9 cellular contexts compared by ENCODE assay signal in the genomic region with DNA sequence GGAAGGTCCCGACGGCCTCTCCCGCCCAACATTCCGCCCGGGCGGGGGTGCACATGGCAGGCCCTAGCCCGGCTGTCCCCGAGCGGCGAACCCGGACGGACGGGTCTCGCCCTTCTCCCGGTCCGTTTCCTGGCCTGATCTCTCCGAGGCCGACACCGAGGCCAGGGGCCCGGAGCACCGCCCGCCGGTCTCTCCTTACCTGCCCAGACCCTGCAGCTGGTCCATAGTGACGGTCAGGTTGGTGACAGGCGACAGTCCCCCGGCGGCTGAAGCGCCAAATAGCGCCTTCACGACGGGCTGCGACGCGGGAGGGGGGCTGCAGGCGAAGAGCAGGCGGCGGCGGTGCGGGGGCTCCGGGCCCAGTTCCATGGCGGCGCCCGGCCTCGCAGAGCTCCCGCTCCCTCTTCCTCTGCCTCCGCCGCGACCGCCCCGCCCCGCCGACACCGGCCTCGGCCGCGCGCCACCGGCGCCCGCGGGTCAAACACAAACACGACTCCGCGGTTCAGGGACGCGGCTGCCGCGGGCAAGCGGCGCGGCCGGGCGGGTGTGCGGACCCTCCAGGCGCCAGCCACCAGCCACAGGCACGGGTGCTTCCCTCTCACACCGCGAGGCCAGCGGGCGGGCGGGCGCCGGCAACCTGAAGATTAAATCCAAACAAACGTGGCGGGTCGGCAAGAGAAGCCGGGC. TPM values are rescaled to one million over a fixed set of nuclear protein-coding genes. Genes with fewer than 3 reads are reported as not detected.
DNase-seq lines count a peak whose midpoint lies in the region; ATAC-seq and TF ChIP-seq lines count a peak whose summit lies in the region.
"Had no signal": no experiment of that assay in that cellular context is flagged by ENCODE, and none has a peak within 500 bp of the region (broad histone marks: within the 10 kb centered on the region; RNA-seq: fewer than 3 reads in every experiment).

No MANE protein-coding gene starts in this region.

- H3K9me3 ChIP-seq in esophagus muscularis mucosa (no peaks in the 10 kb centered on the region), vagina (no peaks in the 10 kb centered on the region)

- intact Hi-C loops in esophagus muscularis mucosa (cut with DNase I) (no loop called here), vagina (cut with DNase I) (no loop called here)

- H3K27ac Mint-ChIP-seq in nephron, result peak overlapping the region; percentile 75 to 91 (median 84)

- ATAC-seq in HG03196 (IDR thresholded peaks at IDR 0.05; ENCODE audit: unreplicated experiment), result peak; percentile 23

- no peaks in the 10 kb centered on the region for H3K9me3 Mint-ChIP-seq in nephron

- no peak for TF ChIP-seq EP300 in esophagus muscularis mucosa (IDR thresholded peaks at IDR 0.05)

- TF ChIP-seq POLR2A in GM19099 (IDR thresholded peaks at IDR 0.05; ENCODE audit: extremely low read depth, insufficient read length, low read depth) (peak; percentile 20), esophagus muscularis mucosa (IDR thresholded peaks at IDR 0.05; ENCODE audit: low read depth) (no peak), vagina (IDR thresholded peaks at IDR 0.05) (no peak)

- H3K36me3 Mint-ChIP-seq in nephron (ENCODE audit: low read depth), result peaks cover 20% of the 10 kb centered on the region

- H3K27me3 ChIP-seq in esophagus muscularis mucosa, result no peaks in the 10 kb centered on the region
- no peaks in the 10 kb centered on the region for H3K27me3 ChIP-seq in vagina

- TF ChIP-seq CTCF in C4-2B (conservative IDR thresholded peaks at IDR 0.05), result no peak
- TF ChIP-seq CTCF in VCaP (conservative IDR thresholded peaks at IDR 0.05), result no peak
- TF ChIP-seq CTCF in esophagus muscularis mucosa (IDR thresholded peaks at IDR 0.05), result no peak
- TF ChIP-seq CTCF in nephron (IDR thresholded peaks at IDR 0.05; ENCODE audit: unreplicated experiment in 3 of 3), result no peak
- TF ChIP-seq CTCF in vagina (IDR thresholded peaks at IDR 0.05), result no peak

- H3K4me3 Mint-ChIP-seq in nephron, result peak overlapping the region; percentile 91 to 97 (median 96)

- H3K4me1 ChIP-seq in esophagus muscularis mucosa, result peaks cover 10 to 20% (median 19%) of the 10 kb centered on the region in 4 donors
- H3K4me1 ChIP-seq in vagina, result peaks cover 18% of the 10 kb centered on the region

- H3K4me3 ChIP-seq in esophagus muscularis mucosa (peak overlapping the region; percentile 66 to 86 (median 80)), vagina (peak overlapping the region; percentile 64 to 67)

- H3K4me1 Mint-ChIP-seq in nephron, result peaks cover 10% of the 10 kb centered on the region

- peaks cover 0 to 2% (median 0%) of the 10 kb centered on the region in 4 donors for H3K36me3 ChIP-seq in esophagus muscularis mucosa
- no peaks in the 10 kb centered on the region for H3K36me3 ChIP-seq in vagina

- no peaks in the 10 kb centered on the region for H3K27me3 Mint-ChIP-seq in nephron (ENCODE audit: low read depth)

- H3K27ac ChIP-seq in C4-2B, result peak overlapping the region; percentile 90
- H3K27ac ChIP-seq in VCaP, result peak overlapping the region; percentile 86
- H3K27ac ChIP-seq in esophagus muscularis mucosa (replicated peaks in 1 of 4), result peak overlapping the region; percentile 35 to 68 (median 52)
- H3K27ac ChIP-seq in vagina, result peak overlapping the region; percentile 53

- no peak for DNase-seq in esophagus muscularis mucosa (ENCODE audit: extremely low spot score)
- DNase-seq in vagina (ENCODE audit: extremely low spot score in 2 of 2), result no peak
- DNase-seq in T-helper 9 cell, result no peak

- 0% methylated on average over 5 of the region's 87 CpGs for WGBS in esophagus muscularis mucosa

RNA-seq across cellular contexts. Expression of a gene that starts 0.5 kb away (rescaled TPM):
- total RNA-seq in esophagus muscularis mucosa (1 to 10 TPM in 1 of 4 donors, under 1 TPM in 2, not detected in 1; 0.33 to 1.3 (median 0.97) TPM), vagina (8.8 TPM)

RNA-seq across cellular contexts. Expression of a gene that starts 35.6 kb away (rescaled TPM):
- total RNA-seq in esophagus muscularis mucosa (under 1 TPM in 2 of 4 donors, not detected in 2; 0.65 to 0.83 TPM), vagina (not detected)
- total RNA-seq: RPMI7951 had no signal

RNA-seq across cellular contexts. Expression of a gene that starts 53.2 kb away (rescaled TPM):
- total RNA-seq in esophagus muscularis mucosa (1 to 10 TPM; 5.4 to 9.3 (median 7.2) TPM), vagina (12.3 TPM)
